12 cellular contexts compared by ENCODE assay signal in the genomic region with DNA sequence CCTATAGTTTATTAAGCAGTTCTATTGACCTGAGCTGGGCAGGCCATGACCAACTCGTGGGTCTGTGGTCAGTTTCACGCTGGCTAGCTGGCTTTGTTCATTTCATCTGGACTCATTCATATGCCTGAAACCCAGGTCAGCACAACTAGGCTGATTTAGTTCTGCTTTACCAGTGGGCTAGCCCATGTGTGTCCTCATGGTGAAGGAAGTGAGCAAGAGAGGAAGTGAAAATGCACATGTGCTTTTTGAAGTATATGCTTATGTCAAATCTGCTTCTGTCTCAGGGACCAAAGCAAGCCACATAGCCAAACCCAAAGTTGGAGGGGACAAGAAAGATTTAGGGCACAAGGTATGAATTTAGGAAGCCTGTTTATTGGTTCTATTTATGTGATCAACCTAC.
A peak's percentile ranks its signal among the peaks of the same experiment; 100 is the strongest.
DNase-seq lines count a peak whose midpoint lies in the region; ATAC-seq and TF ChIP-seq lines count a peak whose summit lies in the region.
"Had no signal": no experiment of that assay in that cellular context is flagged by ENCODE, and none has a peak within 500 bp of the region (broad histone marks: within the 10 kb centered on the region; RNA-seq: fewer than 3 reads in every experiment).

No MANE protein-coding gene starts in this region.

- H3K27ac ChIP-seq in CD4-positive, alpha-beta T cell (ENCODE audit: low read depth, low read length) = no peak overlapping the region
- H3K27ac ChIP-seq: skin epidermis, testis had no signal

- H3K36me3 Mint-ChIP-seq in osteocyte (ENCODE audit: unreplicated experiment) = no peaks in the 10 kb centered on the region
- no peaks in the 10 kb centered on the region for H3K36me3 Mint-ChIP-seq in CD4-positive, alpha-beta T cell (ENCODE audit: low read depth)

- H3K9me3 Mint-ChIP-seq in osteocyte (ENCODE audit: unreplicated experiment) = no peaks in the 10 kb centered on the region
- H3K9me3 Mint-ChIP-seq in CD4-positive, alpha-beta T cell = no peaks in the 10 kb centered on the region

- intact Hi-C loops in CD4-positive, alpha-beta T cell (cut with DNase I, micrococcal nuclease) = no loop called here

- CTCF ChIA-PET in CD4-positive, alpha-beta T cell (lab: Charles Lee) = no interaction called here

- DNase-seq in Kasumi-1 (lab: John Stamatoyannopoulos, UW) (peak; percentile 12 to 22), mucosa of gallbladder (ENCODE audit: low spot score) (peak; percentile 11), osteocyte (ENCODE audit: extremely low spot score, unreplicated experiment) (no peak), SK-N-DZ (ENCODE audit: low spot score) (no peak), NCI-H1417 treated with DMSO at 0.1 percent for 48 hours (lab: John Stamatoyannopoulos, UW) (no peak)
- no peak for DNase-seq in CD4-positive, alpha-beta T cell
- DNase-seq: EL, PC-3, testis had no signal

- H3K27me3 ChIP-seq in CD4-positive, alpha-beta T cell (ENCODE audit: control insufficient read depth, insufficient read depth, low read length) = no peaks in the 10 kb centered on the region
- H3K27me3 ChIP-seq: testis had no signal

- H3K27ac Mint-ChIP-seq in osteocyte (ENCODE audit: unreplicated experiment) = no peak overlapping the region
- no peak overlapping the region for H3K27ac Mint-ChIP-seq in CD4-positive, alpha-beta T cell

- TF ChIP-seq CTCF in osteocyte (IDR thresholded peaks at IDR 0.05) = no peak
- TF ChIP-seq CTCF in CD4-positive, alpha-beta T cell (IDR thresholded peaks at IDR 0.05) = no peak

- H3K4me1 Mint-ChIP-seq in osteocyte (ENCODE audit: unreplicated experiment) = no peaks in the 10 kb centered on the region
- H3K4me1 Mint-ChIP-seq in CD4-positive, alpha-beta T cell (ENCODE audit: low read depth) = no peaks in the 10 kb centered on the region

- H3K9me3 ChIP-seq in CD4-positive, alpha-beta T cell (ENCODE audit: control insufficient read depth, low read length) = no peaks in the 10 kb centered on the region
- H3K9me3 ChIP-seq: testis had no signal

- POLR2A ChIA-PET in CD4-positive, alpha-beta T cell (lab: Charles Lee) = no interaction called here

- no peak overlapping the region for H3K4me3 Mint-ChIP-seq in osteocyte (ENCODE audit: unreplicated experiment)
- no peak overlapping the region for H3K4me3 Mint-ChIP-seq in CD4-positive, alpha-beta T cell

- peaks cover 8% of the 10 kb centered on the region for H3K27me3 Mint-ChIP-seq in osteocyte (ENCODE audit: unreplicated experiment)
- H3K27me3 Mint-ChIP-seq in CD4-positive, alpha-beta T cell = no peaks in the 10 kb centered on the region

- ATAC-seq in GM19035 (IDR thresholded peaks at IDR 0.05; ENCODE audit: unreplicated experiment) (peak; percentile 91), HG02763 (IDR thresholded peaks at IDR 0.05; ENCODE audit: unreplicated experiment) (peak; percentile 88)
- ATAC-seq in CD4-positive, alpha-beta T cell (ENCODE audit: poor library complexity) = no peak
- ATAC-seq: PC-3 had no signal

Comparison
In these comparisons a context has a peak if more than half of its experiments do, and no peak if none do; other contexts are left out.
1. DNase-seq: peak in Kasumi-1 (2 of 2) and mucosa of gallbladder (single experiment); none in osteocyte (single experiment), CD4-positive, alpha-beta T cell (0 of 10), SK-N-DZ (single experiment) and NCI-H1417 treated with DMSO at 0.1 percent for 48 hours (single experiment).